In the genomic region with DNA sequence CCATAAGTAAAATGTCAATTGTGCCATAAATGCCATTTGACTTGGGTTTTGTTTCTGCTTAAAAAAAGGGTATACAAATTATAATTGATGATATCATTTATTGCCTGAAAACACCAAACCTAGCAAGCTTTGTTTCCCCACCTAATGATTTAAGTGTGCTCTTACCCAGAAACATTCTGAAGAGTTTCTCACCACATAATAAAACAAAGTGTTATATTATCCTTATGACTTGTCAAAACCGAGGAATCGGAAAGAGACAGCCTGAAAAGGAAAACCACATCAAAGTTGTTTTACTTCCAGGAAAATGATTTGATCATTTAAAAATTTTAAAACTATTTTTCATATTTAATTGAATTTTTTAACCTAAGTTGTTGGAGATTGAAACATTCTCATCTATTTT, we compare ENCODE assay signal across 15 cellular contexts.
DNase-seq lines count a peak whose midpoint lies in the region; ATAC-seq and TF ChIP-seq lines count a peak whose summit lies in the region.
"Had no signal": no experiment of that assay in that cellular context is flagged by ENCODE, and none has a peak within 500 bp of the region (broad histone marks: within the 10 kb centered on the region; RNA-seq: fewer than 3 reads in every experiment).

No MANE protein-coding gene starts in this region.

- H3K27me3 ChIP-seq in mammary epithelial cell (ENCODE audit: insufficient read depth, low read length): no peaks in the 10 kb centered on the region
- H3K27me3 ChIP-seq: BE2C had no signal

- H3K27ac ChIP-seq in mammary epithelial cell (ENCODE audit: insufficient read depth, low read depth, low read length): no peak overlapping the region

- H3K4me2 ChIP-seq in mammary epithelial cell (ENCODE audit: insufficient read depth, low read depth, low read length): peak overlapping the region; percentile 32

- WGBS in mammary epithelial cell (ENCODE audit: low coverage, missing lambda C conversion rate): 13% methylated on average over 2 of the region's 2 CpGs

- intact Hi-C loops in mammary epithelial cell (cut with micrococcal nuclease): no loop called here
- intact Hi-C loops in MCF 10A (cut with micrococcal nuclease): no loop called here
- intact Hi-C loops in posterior vena cava (cut with DNase I): no loop called here

- no peaks in the 10 kb centered on the region for H3K9me3 Mint-ChIP-seq in MCF 10A (ENCODE audit: unreplicated experiment)
- H3K9me3 Mint-ChIP-seq in activated T-helper 17 cell treated with anti-CD3 and anti-CD28 coated beads, Interleukin-2, amount 50 U/mL, for 72 hours: no peaks in the 10 kb centered on the region
- peaks cover 0 to 10% of the 10 kb centered on the region in 2 donors for H3K9me3 Mint-ChIP-seq in stimulated activated naive CD8-positive, alpha-beta T cell treated with anti-CD3 and anti-CD28 coated beads, Interleukin-15, amount 100 ng/mL, for 72 hours

- no peaks in the 10 kb centered on the region for H3K79me2 ChIP-seq in mammary epithelial cell (ENCODE audit: insufficient read depth, low read length)

- CTCF ChIA-PET in mammary epithelial cell (lab: Charles Lee; ENCODE audit: low non-redundant PET): no interaction called here
- CTCF ChIA-PET in MCF 10A (lab: Yijun Ruan, JAX): interaction anchor here (0.6 kb wide), 1 partner anchor 43 kb away, joined by 4 read pairs; no protein-coding TSS in a partner anchor

- no peak overlapping the region for H3K9ac ChIP-seq in mammary epithelial cell (ENCODE audit: insufficient read depth, low read length)

- POLR2A ChIA-PET in MCF 10A (lab: Yijun Ruan, JAX): interaction anchor here (0.7 to 1.6 kb wide), 2 partner anchors 170 to 1383 kb away, joined by 3 to 4 read pairs; a partner anchor contains a TSS

- no peak overlapping the region for H3K27ac Mint-ChIP-seq in MCF 10A (ENCODE audit: low read depth, unreplicated experiment)
- no peak overlapping the region for H3K27ac Mint-ChIP-seq in activated T-helper 17 cell treated with anti-CD3 and anti-CD28 coated beads, Interleukin-2, amount 50 U/mL, for 72 hours
- no peak overlapping the region for H3K27ac Mint-ChIP-seq in stimulated activated naive CD8-positive, alpha-beta T cell treated with anti-CD3 and anti-CD28 coated beads, Interleukin-15, amount 100 ng/mL, for 72 hours

- in situ Hi-C loops in mammary epithelial cell (cut with MboI; ENCODE audit: low sequenced_read_pairs in 2 of 2): no loop called here
- in situ Hi-C loops in ACHN (cut with HindIII; ENCODE audit: low pct_ligation_motif_present, low pct_unique_long_range_greater_than_20kb, low sequenced_read_pairs): no loop called here

- ATAC-seq in activated T-helper 17 cell treated with anti-CD3 and anti-CD28 coated beads, Interleukin-2, amount 50 U/mL, for 72 hours (replicated peaks): peak; percentile 74
- peak; percentile 78 for ATAC-seq in stimulated activated naive CD8-positive, alpha-beta T cell treated with anti-CD3 and anti-CD28 coated beads, Interleukin-15, amount 100 ng/mL, for 72 hours
- no peak for ATAC-seq in GM18517 (IDR thresholded peaks at IDR 0.05; ENCODE audit: unreplicated experiment)

- no peaks in the 10 kb centered on the region for H3K27me3 Mint-ChIP-seq in MCF 10A (ENCODE audit: insufficient read depth, unreplicated experiment)
- H3K27me3 Mint-ChIP-seq in activated T-helper 17 cell treated with anti-CD3 and anti-CD28 coated beads, Interleukin-2, amount 50 U/mL, for 72 hours: no peaks in the 10 kb centered on the region
- H3K27me3 Mint-ChIP-seq in stimulated activated naive CD8-positive, alpha-beta T cell treated with anti-CD3 and anti-CD28 coated beads, Interleukin-15, amount 100 ng/mL, for 72 hours: no peaks in the 10 kb centered on the region

- no peaks in the 10 kb centered on the region for H3K9me3 ChIP-seq in mammary epithelial cell (replicated peaks; ENCODE audit: insufficient read depth, low read length)
- H3K9me3 ChIP-seq: BE2C had no signal

- no peaks in the 10 kb centered on the region for H3K36me3 Mint-ChIP-seq in MCF 10A (ENCODE audit: insufficient read depth, unreplicated experiment)
- H3K36me3 Mint-ChIP-seq in activated T-helper 17 cell treated with anti-CD3 and anti-CD28 coated beads, Interleukin-2, amount 50 U/mL, for 72 hours (ENCODE audit: low read depth): no peaks in the 10 kb centered on the region

- no peak overlapping the region for H2AFZ ChIP-seq in mammary epithelial cell (ENCODE audit: low read depth, low read length)

- BruUV-seq in mammary epithelial cell (replicated peaks; lab: Mats Ljungman, UMichigan) (no TSS peak), MCF 10A (replicated peaks; lab: Mats Ljungman, UMichigan) (no TSS peak)

- DNase-seq in mammary epithelial cell: no peak
- DNase-seq in MCF 10A (ENCODE audit: unreplicated experiment): no peak
- peak; percentile 44 for DNase-seq in LHCN-M2 (ENCODE audit: low read depth)
- DNase-seq in stimulated activated naive CD8-positive, alpha-beta T cell treated with anti-CD3 and anti-CD28 coated beads, Interleukin-15, amount 100 ng/mL, for 72 hours: no peak
- DNase-seq in ACHN: no peak
- DNase-seq in posterior vena cava (ENCODE audit: low spot score): no peak
- DNase-seq: activated effector memory CD4-positive, alpha-beta T cell treated with Interleukin-2 at 50 U/mL for 16 hours; dermis blood vessel endothelial cell; NCI-H2081 treated with DMSO at 0.1 percent for 48 hours; NCI-H69; right cardiac atrium; stimulated activated CD4-positive, alpha-beta T cell treated with anti-CD3 and anti-CD28 coated beads, Interleukin-2, amount 100 ng/mL, for 24 hours had no signal

- H3K4me3 ChIP-seq in mammary epithelial cell (replicated peaks in 1 of 3; ENCODE audit: insufficient read depth in 1 of 3, low read depth in 2 of 3, low read length in 3 of 3): no peak overlapping the region

- no peak overlapping the region for H3K4me3 Mint-ChIP-seq in MCF 10A (ENCODE audit: unreplicated experiment)
- peak overlapping the region; percentile 24 for H3K4me3 Mint-ChIP-seq in activated T-helper 17 cell treated with anti-CD3 and anti-CD28 coated beads, Interleukin-2, amount 50 U/mL, for 72 hours
- peak overlapping the region in 1 of 2 donors; percentile 26 for H3K4me3 Mint-ChIP-seq in stimulated activated naive CD8-positive, alpha-beta T cell treated with anti-CD3 and anti-CD28 coated beads, Interleukin-15, amount 100 ng/mL, for 72 hours

- peaks cover 14% of the 10 kb centered on the region for H3K4me1 ChIP-seq in mammary epithelial cell (ENCODE audit: insufficient read depth, low read length)

- TF ChIP-seq CTCF in mammary epithelial cell (conservative IDR thresholded peaks at IDR 0.05 in 1 of 2, IDR thresholded peaks at IDR 0.05 in 1 of 2; ENCODE audit: extremely low read depth in 1 of 2, insufficient read depth in 1 of 2, low read depth in 1 of 2, low read length in 2 of 2) (no peak), MCF 10A (IDR thresholded peaks at IDR 0.05; ENCODE audit: unreplicated experiment) (no peak)

- peaks cover 6% of the 10 kb centered on the region for H3K4me1 Mint-ChIP-seq in MCF 10A (ENCODE audit: insufficient read depth, unreplicated experiment)
- no peaks in the 10 kb centered on the region for H3K4me1 Mint-ChIP-seq in activated T-helper 17 cell treated with anti-CD3 and anti-CD28 coated beads, Interleukin-2, amount 50 U/mL, for 72 hours
- H3K4me1 Mint-ChIP-seq in stimulated activated naive CD8-positive, alpha-beta T cell treated with anti-CD3 and anti-CD28 coated beads, Interleukin-15, amount 100 ng/mL, for 72 hours: peaks cover 26% of the 10 kb centered on the region

- no peaks in the 10 kb centered on the region for H4K20me1 ChIP-seq in mammary epithelial cell (ENCODE audit: insufficient read depth, low read length)

- H3K36me3 ChIP-seq in mammary epithelial cell (ENCODE audit: insufficient read depth, low read length): no peaks in the 10 kb centered on the region
- H3K36me3 ChIP-seq: BE2C had no signal

- dilution Hi-C loops in mammary epithelial cell (cut with HindIII; ENCODE audit: low sequenced_read_pairs): no loop called here
